8 cellular contexts compared by ENCODE assay signal in genomic region chr1:202465644-202466270, GRCh38.
DNase-seq lines count a peak whose midpoint lies in the region; ATAC-seq, FAIRE-seq and TF ChIP-seq lines count a peak whose summit lies in the region.
"Not testable (repeated sequence)": the region's sequence is repeated elsewhere in the genome, so short reads cannot be mapped to it uniquely, and the experiment has no call there.

No MANE protein-coding gene starts in this region.

- H3K27ac Mint-ChIP-seq in HFFc6: not testable (repeated sequence)
- H3K27ac Mint-ChIP-seq in progenitor cell of endocrine pancreas: peak overlapping the region; percentile 34

- intact Hi-C loops in PC-3 (cut with micrococcal nuclease): loop anchor here (2.0 kb wide), 3 partner anchors 35 to 253 kb away; no protein-coding TSS in a partner anchor
- intact Hi-C loops in esophagus muscularis mucosa (cut with DNase I): loop anchor here (10.0 kb wide), 1 partner anchor 121 kb away; the partner anchor contains the start of genes PPP1R12B and UBE2T
- intact Hi-C loops in left ventricle myocardium inferior (cut with micrococcal nuclease): not testable (repeated sequence)

- in situ Hi-C loops in ACHN (cut with HindIII; ENCODE audit: low pct_ligation_motif_present, low pct_unique_long_range_greater_than_20kb, low sequenced_read_pairs): not testable (repeated sequence)

- ATAC-seq in PC-3 (peak; percentile 61), left lobe of liver (peak; percentile 86)

- not testable (repeated sequence) for H3K27me3 ChIP-seq in PC-3 (ENCODE audit: low read length); bronchial epithelial cell (ENCODE audit: control insufficient read depth, insufficient read depth, low read length); esophagus muscularis mucosa; left ventricle myocardium inferior (ENCODE audit: low read depth)

- H3K4me1 Mint-ChIP-seq in HFFc6 (ENCODE audit: low read depth) (peaks cover 33% of the 10 kb centered on the region), progenitor cell of endocrine pancreas (ENCODE audit: low read depth) (peaks cover 43% of the 10 kb centered on the region)

- H3K9me3 Mint-ChIP-seq in HFFc6; progenitor cell of endocrine pancreas (ENCODE audit: low read depth): not testable (repeated sequence)

- H2AFZ ChIP-seq in PC-3 (ENCODE audit: low read length): not testable (repeated sequence)

- CTCF ChIA-PET in PC-3 (lab: Charles Lee): not testable (repeated sequence)

- H4K20me1 ChIP-seq in PC-3 (ENCODE audit: low read length): not testable (repeated sequence)

- H3K79me2 ChIP-seq in PC-3 (ENCODE audit: low read length): not testable (repeated sequence)

- H3K9ac ChIP-seq in PC-3 (ENCODE audit: low read length): not testable (repeated sequence)

- peak overlapping the region; percentile 6; the same call in 1 of the 2 replicates for H3K4me3 Mint-ChIP-seq in HFFc6
- not testable (repeated sequence) for H3K4me3 Mint-ChIP-seq in progenitor cell of endocrine pancreas (ENCODE audit: low read depth)

- H3F3A ChIP-seq in PC-3 (ENCODE audit: low read length, unreplicated experiment): not testable (repeated sequence)

- not testable (repeated sequence) for H3K36me3 ChIP-seq in PC-3 (ENCODE audit: low read depth, low read length); bronchial epithelial cell (ENCODE audit: control insufficient read depth, insufficient read depth, low read length); esophagus muscularis mucosa; left ventricle myocardium inferior

- DNase-seq in ACHN (peak; percentile 41), PC-3 (peak; percentile 28), bronchial epithelial cell (ENCODE audit: low read depth) (peak; percentile 75)
- not testable (repeated sequence) for DNase-seq in HFFc6; esophagus muscularis mucosa (ENCODE audit: extremely low spot score); left ventricle myocardium inferior; left lobe of liver (ENCODE audit: low spot score); progenitor cell of endocrine pancreas (ENCODE audit: low spot score, unreplicated experiment)

- H3K27me3 Mint-ChIP-seq in HFFc6 (ENCODE audit: insufficient read depth); progenitor cell of endocrine pancreas: not testable (repeated sequence)

- H3K36me3 Mint-ChIP-seq in HFFc6 (ENCODE audit: low read depth); progenitor cell of endocrine pancreas (ENCODE audit: insufficient read depth): not testable (repeated sequence)

- H3K27ac ChIP-seq in PC-3 (ENCODE audit: low read length): peak overlapping the region; percentile 47; the same call in 1 of the 2 replicates
- peak overlapping the region; percentile 12 to 43 (median 33) for H3K27ac ChIP-seq in esophagus muscularis mucosa (replicated peaks in 1 of 4)
- peak overlapping the region; percentile 88 for H3K27ac ChIP-seq in left ventricle myocardium inferior (replicated peaks)

- not testable (repeated sequence) for TF ChIP-seq EP300 in esophagus muscularis mucosa (IDR thresholded peaks at IDR 0.05)

- TF ChIP-seq POLR2A in esophagus muscularis mucosa (IDR thresholded peaks at IDR 0.05; ENCODE audit: low read depth): not testable (repeated sequence)

- POLR2A ChIA-PET in PC-3 (lab: Charles Lee; ENCODE audit: unreplicated experiment): not testable (repeated sequence)

- not testable (repeated sequence) for H3K9me2 ChIP-seq in PC-3 (replicated peaks; ENCODE audit: low read length)

- not testable (repeated sequence) for FAIRE-seq in bronchial epithelial cell (lab: Jason Lieb, UNC)

- not testable (repeated sequence) for H3K4me3 ChIP-seq in PC-3 (ENCODE audit: low read length); bronchial epithelial cell (ENCODE audit: low read depth, low read length); esophagus muscularis mucosa
- H3K4me3 ChIP-seq in left ventricle myocardium inferior: peak overlapping the region; percentile 69

- BruUV-seq in PC-3 (replicated peaks; lab: Mats Ljungman, UMichigan): not testable (repeated sequence)

- H3K4me2 ChIP-seq in PC-3 (ENCODE audit: low read length): peak overlapping the region; percentile 30; the same call in 1 of the 2 replicates

- not testable (repeated sequence) for TF ChIP-seq CTCF in HFFc6 (IDR thresholded peaks at IDR 0.05); PC-3 (conservative IDR thresholded peaks at IDR 0.05; ENCODE audit: low read depth, low read length); bronchial epithelial cell (IDR thresholded peaks at IDR 0.05; ENCODE audit: insufficient read depth, low read length, severe bottlenecking); esophagus muscularis mucosa (IDR thresholded peaks at IDR 0.05); left ventricle myocardium inferior (IDR thresholded peaks at IDR 0.05; ENCODE audit: borderline replicate concordance); progenitor cell of endocrine pancreas (IDR thresholded peaks at IDR 0.05; ENCODE audit: unreplicated experiment)

- H3K4me1 ChIP-seq in PC-3 (ENCODE audit: insufficient read depth, low read length): peaks cover 16% of the 10 kb centered on the region; the same call in 1 of the 2 replicates
- H3K4me1 ChIP-seq in esophagus muscularis mucosa: peaks cover 9 to 32% (median 24%) of the 10 kb centered on the region in 4 donors
- H3K4me1 ChIP-seq in left ventricle myocardium inferior: peaks cover 29% of the 10 kb centered on the region

- not testable (repeated sequence) for H3K9me3 ChIP-seq in PC-3 (ENCODE audit: low read length); esophagus muscularis mucosa; left ventricle myocardium inferior (replicated peaks)

- WGBS in esophagus muscularis mucosa: 47% methylated on average over 3 of the region's 3 CpGs

Comparison
In these comparisons a context has a peak if more than half of its experiments do, and no peak if none do; other contexts are left out.
1. H3K27ac ChIP-seq: peak in every context shown above with its lines; median percentile 88 in left ventricle myocardium inferior; 47 in PC-3; 33 in esophagus muscularis mucosa.